ENCODE assay signal across 12 cellular contexts in the genomic region with DNA sequence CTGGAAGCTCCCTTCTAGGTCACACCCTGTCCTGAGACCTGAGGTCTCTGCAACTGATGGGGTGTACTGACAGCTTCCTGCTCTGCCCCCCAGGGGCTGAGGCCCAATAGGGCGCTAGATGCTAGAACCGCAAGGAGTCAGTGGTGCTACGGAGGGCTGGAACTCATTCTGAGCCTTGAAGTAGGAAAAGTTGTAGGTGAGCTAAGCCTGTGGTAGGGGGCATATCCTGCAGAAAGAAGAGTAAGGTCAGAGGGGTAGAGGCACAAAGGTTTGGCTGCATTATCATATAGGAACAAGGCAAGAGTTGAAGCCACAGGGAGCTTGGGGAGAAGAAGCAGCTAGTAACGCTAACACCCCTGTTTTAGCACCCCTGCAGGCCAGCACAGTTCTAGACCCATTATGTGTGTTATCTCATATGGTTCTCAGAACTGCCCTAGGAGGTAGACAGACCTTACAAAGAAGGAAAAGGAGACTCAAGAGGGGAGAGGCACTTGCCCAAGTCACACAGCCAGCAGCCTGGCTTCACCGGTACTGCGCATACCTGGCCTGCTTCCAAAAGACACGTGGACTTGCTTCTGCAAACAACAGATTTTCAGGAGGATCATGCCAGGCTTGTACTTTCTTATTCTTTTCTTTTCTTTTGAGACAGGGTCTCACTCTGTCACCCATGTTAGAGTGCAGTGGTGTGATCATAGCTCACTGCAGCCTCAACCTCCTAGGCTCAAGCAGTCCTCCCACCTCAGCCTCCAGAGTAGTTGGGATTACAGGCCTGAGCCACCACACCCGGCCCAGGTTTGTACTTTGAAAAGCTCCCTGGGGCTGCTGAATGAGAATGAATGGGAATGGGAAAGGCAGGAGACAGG.
A peak's percentile ranks its signal among the peaks of the same experiment; 100 is the strongest.
DNase-seq lines count a peak whose midpoint lies in the region; ATAC-seq, FAIRE-seq and TF ChIP-seq lines count a peak whose summit lies in the region.
"Had no signal": no experiment of that assay in that cellular context is flagged by ENCODE, and none has a peak within 500 bp of the region (broad histone marks: within the 10 kb centered on the region; RNA-seq: fewer than 3 reads in every experiment).

No MANE protein-coding gene starts in this region.

- no peaks in the 10 kb centered on the region for H3K4me1 Mint-ChIP-seq in stimulated activated memory B cell treated with anti-CD40 and anti-IgM and Interleukin-4, amounts not matched to agents 10 μg/mL and 1 μg/mL and 100 μg/mL, for 72 hours
- H3K4me1 Mint-ChIP-seq: activated naive CD4-positive, alpha-beta T cell treated with anti-CD3 and anti-CD28 coated beads, Interleukin-2, amount 10 ng/mL, durations not matched to agents 7 days and 5 days had no signal

- no peaks in the 10 kb centered on the region for H3K9me3 ChIP-seq in K562 (replicated peaks; ENCODE audit: control insufficient read depth, insufficient read depth, low read depth, low read length)

- H3K36me3 ChIP-seq in K562 (ENCODE audit: control insufficient read depth, insufficient read depth, low read length), result no peaks in the 10 kb centered on the region

- in situ Hi-C loops in K562 (cut with MboI), result no loop called here

- CTCF ChIA-PET in K562 (lab: Yijun Ruan, JAX; ENCODE audit: low intra/inter-chr PET ratio), result no interaction called here

- peak overlapping the region; percentile 88 for H2AFZ ChIP-seq in K562 (ENCODE audit: low read depth, low read length)

- H3K79me2 ChIP-seq in K562 (ENCODE audit: control insufficient read depth, insufficient read depth, low read length), result peaks cover 32% of the 10 kb centered on the region; the same call in 2 of the 3 replicates

- H3K9me3 Mint-ChIP-seq in stimulated activated memory B cell treated with anti-CD40 and anti-IgM and Interleukin-4, amounts not matched to agents 10 μg/mL and 1 μg/mL and 100 μg/mL, for 72 hours, result peaks cover 6% of the 10 kb centered on the region
- H3K9me3 Mint-ChIP-seq: activated naive CD4-positive, alpha-beta T cell treated with anti-CD3 and anti-CD28 coated beads, Interleukin-2, amount 10 ng/mL, durations not matched to agents 7 days and 5 days had no signal

- H3K4me1 ChIP-seq in K562 (replicated peaks in 1 of 2; ENCODE audit: control insufficient read depth in 2 of 2, insufficient read depth in 2 of 2, low read length in 2 of 2), result peaks cover 47 to 68% of the 10 kb centered on the region in 2 experiments

- no peaks in the 10 kb centered on the region for H3K36me3 Mint-ChIP-seq in stimulated activated memory B cell treated with anti-CD40 and anti-IgM and Interleukin-4, amounts not matched to agents 10 μg/mL and 1 μg/mL and 100 μg/mL, for 72 hours
- H3K36me3 Mint-ChIP-seq: activated naive CD4-positive, alpha-beta T cell treated with anti-CD3 and anti-CD28 coated beads, Interleukin-2, amount 10 ng/mL, durations not matched to agents 7 days and 5 days had no signal

- peak overlapping the region; percentile 84 for H3K4me2 ChIP-seq in K562 (ENCODE audit: insufficient read depth, low read length)

- peak overlapping the region; percentile 66 to 85; a peak in 3 of 4 replicates for H3K9ac ChIP-seq in K562 (ENCODE audit: insufficient read depth in 1 of 2, low read depth in 2 of 2, low read length in 2 of 2)

- TF ChIP-seq CTCF in K562 (IDR thresholded peaks at IDR 0.05 in 2 of 3, conservative IDR thresholded peaks at IDR 0.05 in 1 of 3; ENCODE audit: insufficient read depth in 2 of 3, low read depth in 1 of 3, low read length in 3 of 3), result peak; percentile 36 to 57 (median 48); a peak in 5 of 6 replicates

- H3K27ac Mint-ChIP-seq in stimulated activated memory B cell treated with anti-CD40 and anti-IgM and Interleukin-4, amounts not matched to agents 10 μg/mL and 1 μg/mL and 100 μg/mL, for 72 hours, result no peak overlapping the region
- H3K27ac Mint-ChIP-seq: activated naive CD4-positive, alpha-beta T cell treated with anti-CD3 and anti-CD28 coated beads, Interleukin-2, amount 10 ng/mL, durations not matched to agents 7 days and 5 days had no signal

- H3K27ac ChIP-seq in K562 (ENCODE audit: extremely low read depth, low read depth, low read length), result peak overlapping the region; percentile 74
- no peak overlapping the region for H3K27ac ChIP-seq in caudate nucleus (ENCODE audit: low read depth, low read length)
- H3K27ac ChIP-seq: HL-60 had no signal

- no peak overlapping the region for H3K4me3 Mint-ChIP-seq in stimulated activated memory B cell treated with anti-CD40 and anti-IgM and Interleukin-4, amounts not matched to agents 10 μg/mL and 1 μg/mL and 100 μg/mL, for 72 hours
- H3K4me3 Mint-ChIP-seq: activated naive CD4-positive, alpha-beta T cell treated with anti-CD3 and anti-CD28 coated beads, Interleukin-2, amount 10 ng/mL, durations not matched to agents 7 days and 5 days had no signal

- no peak for ATAC-seq in activated CD4-positive, CD25-positive, alpha-beta regulatory T cell treated with anti-CD3 and anti-CD28 coated beads, Interleukin-2, amount 50 U/mL, for 24 hours
- peak; percentile 69 for ATAC-seq in K562
- peak; percentile 16 for ATAC-seq in stimulated activated memory B cell treated with anti-CD40 and anti-IgM and Interleukin-4, amounts not matched to agents 10 μg/mL and 1 μg/mL and 100 μg/mL, for 72 hours
- ATAC-seq in GM21526 (IDR thresholded peaks at IDR 0.05; ENCODE audit: low FRiP score, unreplicated experiment), result no peak

- no peaks in the 10 kb centered on the region for H3K9me1 ChIP-seq in K562 (ENCODE audit: control insufficient read depth, insufficient read depth, low read length)

- DNase-seq in activated CD4-positive, CD25-positive, alpha-beta regulatory T cell treated with anti-CD3 and anti-CD28 coated beads, Interleukin-2, amount 50 U/mL, for 72 hours, result peak; percentile 6
- DNase-seq in K562 (ENCODE audit: extremely low read depth in 1 of 4, low spot score in 3 of 4), result peak; percentile 69 to 82 (median 75)
- peak; percentile 52 for DNase-seq in islet precursor cell
- no peak for DNase-seq in caudate nucleus (lab: John Stamatoyannopoulos, UW)
- no peak for DNase-seq in amniotic stem cell (lab: John Stamatoyannopoulos, UW)
- DNase-seq: activated naive CD4-positive, alpha-beta T cell treated with anti-CD3 and anti-CD28 coated beads, Interleukin-2, amount 10 ng/mL, durations not matched to agents 7 days and 5 days; NCI-H526 treated with DMSO at 0.1 percent for 48 hours had no signal

- TF ChIP-seq RAD21 in K562 (CRISPR knock-in tag; conservative IDR thresholded peaks at IDR 0.05 in 1 of 2, IDR thresholded peaks at IDR 0.05 in 1 of 2), result peak; percentile 18 to 22; a peak in 2 of 4 replicates

- TSS peak; percentile 68 for BruUV-seq in K562 (replicated peaks; lab: Mats Ljungman, UMichigan)

- peak overlapping the region; percentile 17; the same call in 1 of the 2 replicates for H3K4me3 ChIP-seq in K562
- H3K4me3 ChIP-seq: dorsolateral prefrontal cortex had no signal

- intact Hi-C loops in K562 (cut with micrococcal nuclease), result no loop called here

- peak; percentile 74 for FAIRE-seq in K562 (lab: Jason Lieb, UNC)

- POLR2A ChIA-PET in K562 (lab: Yijun Ruan, JAX), result interaction anchor here (0.7 to 2.3 kb wide), 14 partner anchors 7 to 185 kb away, joined by 3 to 8 read pairs (median 4); no protein-coding TSS in a partner anchor

- TF ChIP-seq EP300 in K562 (IDR thresholded peaks at IDR 0.05; ENCODE audit: low read length), result peak; percentile 6; the same call in 1 of the 2 replicates

- H3K27me3 Mint-ChIP-seq in stimulated activated memory B cell treated with anti-CD40 and anti-IgM and Interleukin-4, amounts not matched to agents 10 μg/mL and 1 μg/mL and 100 μg/mL, for 72 hours, result peaks cover 37% of the 10 kb centered on the region

- H3K27me3 ChIP-seq in K562 (ENCODE audit: control insufficient read depth in 2 of 2, insufficient read depth in 2 of 2, low read length in 2 of 2), result no peaks in the 10 kb centered on the region
- H3K27me3 ChIP-seq: dorsolateral prefrontal cortex had no signal

- TF ChIP-seq POLR2A in K562 (conservative IDR thresholded peaks at IDR 0.05), result peak; percentile 50

- WGBS in K562 (ENCODE audit: insufficient coverage, low coverage, missing lambda C conversion rate), result 7% methylated on average over 8 of the region's 8 CpGs

- no peaks in the 10 kb centered on the region for H4K20me1 ChIP-seq in K562 (replicated peaks; ENCODE audit: control insufficient read depth, insufficient read depth, low read length)

TF ChIP-seq in K562, 482 proteins besides CTCF, POLR2A, EP300 and RAD21 (continues in another document):
- peak; percentile 78 for TF ChIP-seq ZNF589 (CRISPR knock-in tag; IDR thresholded peaks at IDR 0.05; ENCODE audit: low read depth)
- TF ChIP-seq SIN3B (IDR thresholded peaks at IDR 0.05; ENCODE audit: low read depth), result no peak
- peak; percentile 57 for TF ChIP-seq CXXC5 (CRISPR knock-in tag; IDR thresholded peaks at IDR 0.05)
- TF ChIP-seq HSF4 (CRISPR knock-in tag; IDR thresholded peaks at IDR 0.05; ENCODE audit: borderline replicate concordance), result peak; percentile 50; the same call in 1 of the 2 replicates
- TF ChIP-seq ZNF79 (CRISPR knock-in tag; IDR thresholded peaks at IDR 0.05; ENCODE audit: low read depth), result no peak
- TF ChIP-seq PHB (CRISPR knock-in tag; IDR thresholded peaks at IDR 0.05), result 0 out of 2 replicates have a peak, but pooled peaks have one; percentile 15
- 0 out of 2 replicates have a peak, but pooled peaks have one; percentile 25 for TF ChIP-seq MEF2D (tag; conservative IDR thresholded peaks at IDR 0.05; ENCODE audit: low read depth)
- TF ChIP-seq, protein P1, sequence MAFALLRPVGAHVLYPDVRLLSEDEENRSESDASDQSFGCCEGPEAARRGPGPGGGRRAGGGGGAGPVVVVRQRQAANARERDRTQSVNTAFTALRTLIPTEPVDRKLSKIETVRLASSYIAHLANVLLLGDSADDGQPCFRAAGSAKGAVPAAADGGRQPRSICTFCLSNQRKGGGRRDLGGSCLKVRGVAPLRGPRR (CRISPR knock-in tag; IDR thresholded peaks at IDR 0.05), result no peak
- 0 out of 2 replicates have a peak, but pooled peaks have one; percentile 8 for TF ChIP-seq ETV1 (tag; conservative IDR thresholded peaks at IDR 0.05; ENCODE audit: low read depth)
- peak; percentile 74; the same call in 1 of the 2 replicates for TF ChIP-seq ZNF175 (CRISPR knock-in tag; IDR thresholded peaks at IDR 0.05; ENCODE audit: low read depth)
- TF ChIP-seq, protein P2, sequence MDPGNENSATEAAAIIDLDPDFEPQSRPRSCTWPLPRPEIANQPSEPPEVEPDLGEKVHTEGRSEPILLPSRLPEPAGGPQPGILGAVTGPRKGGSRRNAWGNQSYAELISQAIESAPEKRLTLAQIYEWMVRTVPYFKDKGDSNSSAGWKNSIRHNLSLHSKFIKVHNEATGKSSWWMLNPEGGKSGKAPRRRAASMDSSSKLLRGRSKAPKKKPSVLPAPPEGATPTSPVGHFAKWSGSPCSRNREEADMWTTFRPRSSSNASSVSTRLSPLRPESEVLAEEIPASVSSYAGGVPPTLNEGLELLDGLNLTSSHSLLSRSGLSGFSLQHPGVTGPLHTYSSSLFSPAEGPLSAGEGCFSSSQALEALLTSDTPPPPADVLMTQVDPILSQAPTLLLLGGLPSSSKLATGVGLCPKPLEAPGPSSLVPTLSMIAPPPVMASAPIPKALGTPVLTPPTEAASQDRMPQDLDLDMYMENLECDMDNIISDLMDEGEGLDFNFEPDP (CRISPR knock-in tag; IDR thresholded peaks at IDR 0.05), result 0 out of 2 replicates have a peak, but pooled peaks have one; percentile 2

Comparison
In these comparisons a context has a peak if more than half of its experiments do, and no peak if none do; other contexts are left out.
1. DNase-seq: peak in activated CD4-positive, CD25-positive, alpha-beta regulatory T cell treated with anti-CD3 and anti-CD28 coated beads, Interleukin-2, amount 50 U/mL, for 72 hours (single experiment), K562 (4 of 4) and islet precursor cell (single experiment); none in caudate nucleus (0 of 61) and amniotic stem cell (single experiment).
2. ATAC-seq: peak in K562 (single experiment) and stimulated activated memory B cell treated with anti-CD40 and anti-IgM and Interleukin-4, amounts not matched to agents 10 μg/mL and 1 μg/mL and 100 μg/mL, for 72 hours (single experiment); none in activated CD4-positive, CD25-positive, alpha-beta regulatory T cell treated with anti-CD3 and anti-CD28 coated beads, Interleukin-2, amount 50 U/mL, for 24 hours (0 of 2) and GM21526 (single experiment).